In the genomic region with DNA sequence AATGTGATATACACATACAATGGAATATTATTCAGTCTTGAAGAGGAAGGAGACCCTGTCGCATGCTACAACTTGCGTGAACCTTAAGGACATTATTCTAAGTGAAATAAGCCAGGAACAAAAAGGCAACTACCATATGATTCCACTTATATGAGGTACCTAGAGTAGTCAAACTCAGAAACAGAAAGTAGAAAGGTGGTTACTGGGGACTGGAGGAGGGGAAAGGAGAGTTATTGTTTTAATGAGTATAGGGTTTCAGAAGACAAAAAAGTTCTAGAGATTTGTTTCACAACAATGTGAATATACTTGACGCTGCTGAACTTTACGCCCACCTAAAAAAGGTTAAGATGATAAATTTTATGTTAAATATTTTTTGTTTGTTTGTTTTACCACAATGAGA, we compare ENCODE assay signal across 24 cellular contexts. TPM values are rescaled to one million over a fixed set of nuclear protein-coding genes. Genes with fewer than 3 reads are reported as not detected.
DNase-seq lines count a peak whose midpoint lies in the region; ATAC-seq and TF ChIP-seq lines count a peak whose summit lies in the region.
"Had no signal": no experiment of that assay in that cellular context is flagged by ENCODE, and none has a peak within 500 bp of the region (broad histone marks: within the 10 kb centered on the region; RNA-seq: fewer than 3 reads in every experiment).

No MANE protein-coding gene starts in this region.

- no peaks in the 10 kb centered on the region for H3K27me3 Mint-ChIP-seq in activated CD8-positive, alpha-beta T cell treated with anti-CD3 and anti-CD28 coated beads for 36 hours
- H3K27me3 Mint-ChIP-seq in activated CD8-positive, alpha-beta T cell treated with anti-CD3 and anti-CD28 coated beads, Interleukin-2, amount 10 ng/mL, durations not matched to agents 7 days and 5 days (ENCODE audit: low read depth) = no peaks in the 10 kb centered on the region
- H3K27me3 Mint-ChIP-seq: CD4-positive, alpha-beta T cell had no signal

- 96 to 98% methylated on average over 4 of the region's 4 CpGs for WGBS in esophagus squamous epithelium, 2 donors

- TF ChIP-seq CTCF in activated CD8-positive, alpha-beta T cell treated with anti-CD3 and anti-CD28 coated beads for 36 hours (IDR thresholded peaks at IDR 0.05) = no peak
- TF ChIP-seq CTCF in MM.1S (IDR thresholded peaks at IDR 0.05; ENCODE audit: low read length) (no peak), esophagus squamous epithelium (IDR thresholded peaks at IDR 0.05) (no peak)

- H3K27me3 ChIP-seq in MM.1S (replicated peaks; ENCODE audit: insufficient read depth, low read length) (no peaks in the 10 kb centered on the region), esophagus squamous epithelium (peaks cover 0 to 10% (median 0%) of the 10 kb centered on the region in 4 donors)
- H3K27me3 ChIP-seq: BLaER1, SJCRH30 had no signal

- no peak for DNase-seq in activated CD8-positive, alpha-beta T cell treated with anti-CD3 and anti-CD28 coated beads for 36 hours
- no peak for DNase-seq in activated CD8-positive, alpha-beta T cell treated with anti-CD3 and anti-CD28 coated beads, Interleukin-2, amount 10 ng/mL, durations not matched to agents 7 days and 5 days
- DNase-seq in MM.1S (peak; percentile 44), NCI-H2227 (lab: John Stamatoyannopoulos, UW; ENCODE audit: unreplicated experiment) (no peak), putamen (ENCODE audit: low spot score) (no peak), esophagus squamous epithelium (lab: John Stamatoyannopoulos, UW) (no peak)
- DNase-seq: CD4-positive, alpha-beta T cell; GM23248; H7; NCI-H1092 treated with DMSO at 0.1 percent for 48 hours; NCI-H1436; NCI-H1930; NCI-H2107; NCI-H446; NCI-H524 treated with DMSO at 0.1 percent for 48 hours; NCI-H774; NK-92 treated with Interleukin-12 subunit alpha and Interleukin-12 subunit beta, amount 100 ng/mL, for 24 hours; PC-9; SJCRH30 had no signal

- no peak overlapping the region for H3K27ac Mint-ChIP-seq in activated CD8-positive, alpha-beta T cell treated with anti-CD3 and anti-CD28 coated beads for 36 hours
- no peak overlapping the region for H3K27ac Mint-ChIP-seq in activated CD8-positive, alpha-beta T cell treated with anti-CD3 and anti-CD28 coated beads, Interleukin-2, amount 10 ng/mL, durations not matched to agents 7 days and 5 days
- H3K27ac Mint-ChIP-seq: CD4-positive, alpha-beta T cell had no signal

- peaks cover 6% of the 10 kb centered on the region for H3K36me3 Mint-ChIP-seq in activated CD8-positive, alpha-beta T cell treated with anti-CD3 and anti-CD28 coated beads for 36 hours (ENCODE audit: low read depth)
- peaks cover 18% of the 10 kb centered on the region for H3K36me3 Mint-ChIP-seq in activated CD8-positive, alpha-beta T cell treated with anti-CD3 and anti-CD28 coated beads, Interleukin-2, amount 10 ng/mL, durations not matched to agents 7 days and 5 days (ENCODE audit: low read depth)

- H3K4me3 ChIP-seq in MM.1S (ENCODE audit: low read length) (no peak overlapping the region), esophagus squamous epithelium (no peak overlapping the region)
- H3K4me3 ChIP-seq: BLaER1, GM23248, PC-9, SJCRH30 had no signal

- CTCF ChIA-PET in activated CD8-positive, alpha-beta T cell treated with anti-CD3 and anti-CD28 coated beads for 36 hours (lab: Charles Lee) = no interaction called here
- CTCF ChIA-PET in activated CD8-positive, alpha-beta T cell treated with anti-CD3 and anti-CD28 coated beads, Interleukin-2, amount 10 ng/mL, durations not matched to agents 7 days and 5 days (lab: Charles Lee) = interaction anchor here (1.1 kb wide), 1 partner anchor 15 kb away, joined by 3 read pairs; no protein-coding TSS in a partner anchor

- ATAC-seq in activated CD8-positive, alpha-beta T cell treated with anti-CD3 and anti-CD28 coated beads for 36 hours = peak; percentile 45
- no peak for ATAC-seq in activated CD8-positive, alpha-beta T cell treated with anti-CD3 and anti-CD28 coated beads, Interleukin-2, amount 10 ng/mL, durations not matched to agents 7 days and 5 days
- peak; percentile 44 for ATAC-seq in GM19351 (IDR thresholded peaks at IDR 0.05; ENCODE audit: unreplicated experiment)
- ATAC-seq: Right ventricle myocardium inferior had no signal

- no peak overlapping the region for H2AFZ ChIP-seq in MM.1S (ENCODE audit: low read length)
- H2AFZ ChIP-seq: GM23248, PC-9 had no signal

- H3K4me1 ChIP-seq in MM.1S (ENCODE audit: low read length) = peaks cover 10% of the 10 kb centered on the region; the same call in 1 of the 2 replicates
- peaks cover 0 to 7% (median 0%) of the 10 kb centered on the region in 3 donors for H3K4me1 ChIP-seq in esophagus squamous epithelium

- no peak for TF ChIP-seq POLR2A in esophagus squamous epithelium (IDR thresholded peaks at IDR 0.05)

- no peaks in the 10 kb centered on the region for H4K20me1 ChIP-seq in MM.1S (ENCODE audit: insufficient read depth, low read length)
- H4K20me1 ChIP-seq: BLaER1 had no signal

- no peaks in the 10 kb centered on the region for H3F3A ChIP-seq in MM.1S (ENCODE audit: insufficient read depth, low read length)

- H3K36me3 ChIP-seq in MM.1S (replicated peaks; ENCODE audit: insufficient read depth, low read length) = no peaks in the 10 kb centered on the region
- no peaks in the 10 kb centered on the region for H3K36me3 ChIP-seq in esophagus squamous epithelium
- H3K36me3 ChIP-seq: BLaER1, SJCRH30 had no signal

- peak overlapping the region; percentile 12; the same call in 1 of the 2 replicates for H3K4me2 ChIP-seq in MM.1S (ENCODE audit: low read depth, low read length)
- H3K4me2 ChIP-seq: PC-9 had no signal

- no peaks in the 10 kb centered on the region for H3K79me2 ChIP-seq in MM.1S (ENCODE audit: low read length)

- H3K9me3 ChIP-seq in MM.1S (replicated peaks; ENCODE audit: insufficient read depth, low read length) (no peaks in the 10 kb centered on the region), esophagus squamous epithelium (peaks cover 0 to 6% (median 0%) of the 10 kb centered on the region in 3 donors)

- peaks cover 19% of the 10 kb centered on the region for H3K9me3 Mint-ChIP-seq in activated CD8-positive, alpha-beta T cell treated with anti-CD3 and anti-CD28 coated beads for 36 hours
- peaks cover 13% of the 10 kb centered on the region for H3K9me3 Mint-ChIP-seq in activated CD8-positive, alpha-beta T cell treated with anti-CD3 and anti-CD28 coated beads, Interleukin-2, amount 10 ng/mL, durations not matched to agents 7 days and 5 days (ENCODE audit: insufficient read depth)

- H3K4me1 Mint-ChIP-seq in activated CD8-positive, alpha-beta T cell treated with anti-CD3 and anti-CD28 coated beads for 36 hours (ENCODE audit: low read depth) = peaks cover 19% of the 10 kb centered on the region
- peaks cover 37% of the 10 kb centered on the region for H3K4me1 Mint-ChIP-seq in activated CD8-positive, alpha-beta T cell treated with anti-CD3 and anti-CD28 coated beads, Interleukin-2, amount 10 ng/mL, durations not matched to agents 7 days and 5 days (ENCODE audit: low read depth)

- no peak overlapping the region for H3K9ac ChIP-seq in MM.1S (ENCODE audit: low read length)
- H3K9ac ChIP-seq: BLaER1, GM23248 had no signal

- H3K27ac ChIP-seq in MM.1S (ENCODE audit: low read length) = no peak overlapping the region
- H3K27ac ChIP-seq in esophagus squamous epithelium = no peak overlapping the region
- H3K27ac ChIP-seq: BLaER1, GM23248, HL-60, PC-9, SJCRH30 had no signal

- intact Hi-C loops in activated CD8-positive, alpha-beta T cell treated with anti-CD3 and anti-CD28 coated beads for 36 hours (cut with micrococcal nuclease) = no loop called here
- intact Hi-C loops in esophagus squamous epithelium (cut with DNase I) = no loop called here

- H3K4me3 Mint-ChIP-seq in activated CD8-positive, alpha-beta T cell treated with anti-CD3 and anti-CD28 coated beads for 36 hours = no peak overlapping the region
- no peak overlapping the region for H3K4me3 Mint-ChIP-seq in activated CD8-positive, alpha-beta T cell treated with anti-CD3 and anti-CD28 coated beads, Interleukin-2, amount 10 ng/mL, durations not matched to agents 7 days and 5 days
- H3K4me3 Mint-ChIP-seq: CD4-positive, alpha-beta T cell had no signal

- POLR2A ChIA-PET in activated CD8-positive, alpha-beta T cell treated with anti-CD3 and anti-CD28 coated beads for 36 hours (lab: Charles Lee) = no interaction called here
- POLR2A ChIA-PET in activated CD8-positive, alpha-beta T cell treated with anti-CD3 and anti-CD28 coated beads, Interleukin-2, amount 10 ng/mL, durations not matched to agents 7 days and 5 days (lab: Charles Lee) = no interaction called here

- H3K9me2 ChIP-seq in MM.1S (replicated peaks; ENCODE audit: insufficient read depth, low read length) = no peaks in the 10 kb centered on the region

RNA-seq across cellular contexts. Expression of gene CXCR4, which starts 47.0 kb away (rescaled TPM):
- total RNA-seq in activated CD8-positive, alpha-beta T cell treated with anti-CD3 and anti-CD28 coated beads for 36 hours = 100 to 1,000 TPM in 1 of 2 experiments, 10 to 100 TPM in 1; 97.0 to 103 TPM
- 100 to 1,000 TPM; 219 to 226 TPM for total RNA-seq in activated CD8-positive, alpha-beta T cell treated with anti-CD3 and anti-CD28 coated beads, Interleukin-2, amount 10 ng/mL, durations not matched to agents 7 days and 5 days
- 10 to 100 TPM in 2 of 4 donors, 1 to 10 TPM in 2; 5.7 to 28.6 (median 10.0) TPM for total RNA-seq in esophagus squamous epithelium
- total RNA-seq: GM23248, RPMI7951 had no signal
